9 cellular contexts compared by ENCODE assay signal in genomic region chr2:239253264-239253663, GRCh38.
DNase-seq lines count a peak whose midpoint lies in the region; ATAC-seq and TF ChIP-seq lines count a peak whose summit lies in the region.
"Had no signal": no experiment of that assay in that cellular context is flagged by ENCODE, and none has a peak within 500 bp of the region (broad histone marks: within the 10 kb centered on the region; RNA-seq: fewer than 3 reads in every experiment).

No MANE protein-coding gene starts in this region.

- H3K4me3 ChIP-seq in heart left ventricle (peak overlapping the region in 2 of 12 donors; percentile 19 to 29), thoracic aorta (peak overlapping the region; percentile 56)

- DNase-seq in heart left ventricle (no peak), cardiac septum (ENCODE audit: low spot score) (no peak), caudate nucleus (lab: John Stamatoyannopoulos, UW) (no peak), thoracic aorta (ENCODE audit: low spot score) (no peak), epidermal melanocyte (ENCODE audit: insufficient read length, low spot score) (no peak), DMS153 (lab: John Stamatoyannopoulos, UW) (no peak), NCI-H2029 treated with DMSO at 0.1 percent for 48 hours (lab: John Stamatoyannopoulos, UW) (no peak)
- DNase-seq: T-helper 1 cell had no signal

- 69 to 82% (median 74%) methylated on average over 7 of the region's 7 CpGs for WGBS in heart left ventricle, 4 donors

- H3K36me3 ChIP-seq in heart left ventricle (no peaks in the 10 kb centered on the region), thoracic aorta (no peaks in the 10 kb centered on the region)

- TF ChIP-seq CTCF in heart left ventricle (IDR thresholded peaks at IDR 0.05) (no peak), thoracic aorta (IDR thresholded peaks at IDR 0.05) (no peak)

- no peak for TF ChIP-seq POLR2A in heart left ventricle (IDR thresholded peaks at IDR 0.05)

- intact Hi-C loops in heart left ventricle (cut with DNase I) (loop anchor here in 2 of 10 donors (5.0 to 10.0 kb wide), 2 partner anchors 54 to 142 kb away; no protein-coding TSS in a partner anchor), cardiac septum (cut with DNase I) (loop anchor here (5.0 kb wide), 1 partner anchor 74 kb away; no protein-coding TSS in a partner anchor)

- no peaks in the 10 kb centered on the region for H3K27me3 ChIP-seq in heart left ventricle
- no peaks in the 10 kb centered on the region for H3K27me3 ChIP-seq in thoracic aorta (replicated peaks; ENCODE audit: insufficient read depth)

- H3K9me3 ChIP-seq in heart left ventricle (peaks cover 0 to 12% (median 7%) of the 10 kb centered on the region in 12 donors), thoracic aorta (no peaks in the 10 kb centered on the region)

- H3K4me1 ChIP-seq in heart left ventricle (peaks cover 3 to 98% (median 45%) of the 10 kb centered on the region in 12 donors), thoracic aorta (ENCODE audit: control insufficient read depth in 1 of 2, low read depth in 2 of 2) (peaks cover 5 to 23% of the 10 kb centered on the region in 2 donors)

- ATAC-seq in heart left ventricle (no peak), HG03354 (IDR thresholded peaks at IDR 0.05; ENCODE audit: poor library complexity, severe bottlenecking, unreplicated experiment) (peak; percentile 78), thoracic aorta (ENCODE audit: insufficient number of reproducible peaks, low FRiP score, low read depth) (no peak)

- H3K27ac ChIP-seq in heart left ventricle (peak overlapping the region in 10 of 12 donors; percentile 58 to 90 (median 82)), caudate nucleus (ENCODE audit: low read depth, low read length) (peak overlapping the region; percentile 26), thoracic aorta (peak overlapping the region in 1 of 2 donors; percentile 19)
